In the genomic region with DNA sequence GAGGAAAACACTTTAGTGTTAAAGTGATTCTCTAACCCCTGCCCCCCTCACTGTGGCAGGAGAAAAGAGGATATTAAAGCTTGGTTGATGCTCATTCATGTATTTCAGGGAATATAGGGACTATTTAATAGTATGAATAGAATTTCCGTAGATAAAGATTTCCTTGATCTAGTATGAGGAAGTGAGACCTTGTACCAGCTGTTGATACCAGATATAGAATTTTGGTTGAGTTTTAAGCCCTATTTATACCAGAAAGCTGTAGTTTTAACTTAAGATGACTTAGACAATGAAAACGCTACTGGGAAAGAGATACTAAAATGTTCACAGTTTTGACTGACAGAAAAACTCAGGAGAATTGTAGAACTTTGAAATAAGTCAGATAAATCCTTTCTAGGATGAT, we compare ENCODE assay signal across 1 cellular context.
TF ChIP-seq lines count a peak whose summit lies in the region.

No MANE protein-coding gene starts in this region.

TF ChIP-seq in GM12878, 131 proteins besides CTCF, POLR2A, EP300 and RAD21 (continued from another document):
- TF ChIP-seq, protein P1, sequence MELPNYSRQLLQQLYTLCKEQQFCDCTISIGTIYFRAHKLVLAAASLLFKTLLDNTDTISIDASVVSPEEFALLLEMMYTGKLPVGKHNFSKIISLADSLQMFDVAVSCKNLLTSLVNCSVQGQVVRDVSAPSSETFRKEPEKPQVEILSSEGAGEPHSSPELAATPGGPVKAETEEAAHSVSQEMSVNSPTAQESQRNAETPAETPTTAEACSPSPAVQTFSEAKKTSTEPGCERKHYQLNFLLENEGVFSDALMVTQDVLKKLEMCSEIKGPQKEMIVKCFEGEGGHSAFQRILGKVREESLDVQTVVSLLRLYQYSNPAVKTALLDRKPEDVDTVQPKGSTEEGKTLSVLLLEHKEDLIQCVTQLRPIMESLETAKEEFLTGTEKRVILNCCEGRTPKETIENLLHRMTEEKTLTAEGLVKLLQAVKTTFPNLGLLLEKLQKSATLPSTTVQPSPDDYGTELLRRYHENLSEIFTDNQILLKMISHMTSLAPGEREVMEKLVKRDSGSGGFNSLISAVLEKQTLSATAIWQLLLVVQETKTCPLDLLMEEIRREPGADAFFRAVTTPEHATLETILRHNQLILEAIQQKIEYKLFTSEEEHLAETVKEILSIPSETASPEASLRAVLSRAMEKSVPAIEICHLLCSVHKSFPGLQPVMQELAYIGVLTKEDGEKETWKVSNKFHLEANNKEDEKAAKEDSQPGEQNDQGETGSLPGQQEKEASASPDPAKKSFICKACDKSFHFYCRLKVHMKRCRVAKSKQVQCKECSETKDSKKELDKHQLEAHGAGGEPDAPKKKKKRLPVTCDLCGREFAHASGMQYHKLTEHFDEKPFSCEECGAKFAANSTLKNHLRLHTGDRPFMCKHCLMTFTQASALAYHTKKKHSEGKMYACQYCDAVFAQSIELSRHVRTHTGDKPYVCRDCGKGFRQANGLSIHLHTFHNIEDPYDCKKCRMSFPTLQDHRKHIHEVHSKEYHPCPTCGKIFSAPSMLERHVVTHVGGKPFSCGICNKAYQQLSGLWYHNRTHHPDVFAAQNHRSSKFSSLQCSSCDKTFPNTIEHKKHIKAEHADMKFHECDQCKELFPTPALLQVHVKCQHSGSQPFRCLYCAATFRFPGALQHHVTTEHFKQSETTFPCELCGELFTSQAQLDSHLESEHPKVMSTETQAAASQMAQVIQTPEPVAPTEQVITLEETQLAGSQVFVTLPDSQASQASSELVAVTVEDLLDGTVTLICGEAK (IDR thresholded peaks at IDR 0.05; ENCODE audit: borderline replicate concordance): no peak
- no peak for TF ChIP-seq FOXM1 (IDR thresholded peaks at IDR 0.05; ENCODE audit: low read depth, low read length)
- no peak for TF ChIP-seq SRF (IDR thresholded peaks at IDR 0.05; ENCODE audit: low read depth in 2 of 2, low read length in 2 of 2)
- TF ChIP-seq MEF2B (IDR thresholded peaks at IDR 0.05; ENCODE audit: partially characterized antibody, poor library complexity, severe bottlenecking): peak; percentile 52
- no peak for TF ChIP-seq TCF7 (IDR thresholded peaks at IDR 0.05; ENCODE audit: borderline replicate concordance)
- TF ChIP-seq, protein P2, sequence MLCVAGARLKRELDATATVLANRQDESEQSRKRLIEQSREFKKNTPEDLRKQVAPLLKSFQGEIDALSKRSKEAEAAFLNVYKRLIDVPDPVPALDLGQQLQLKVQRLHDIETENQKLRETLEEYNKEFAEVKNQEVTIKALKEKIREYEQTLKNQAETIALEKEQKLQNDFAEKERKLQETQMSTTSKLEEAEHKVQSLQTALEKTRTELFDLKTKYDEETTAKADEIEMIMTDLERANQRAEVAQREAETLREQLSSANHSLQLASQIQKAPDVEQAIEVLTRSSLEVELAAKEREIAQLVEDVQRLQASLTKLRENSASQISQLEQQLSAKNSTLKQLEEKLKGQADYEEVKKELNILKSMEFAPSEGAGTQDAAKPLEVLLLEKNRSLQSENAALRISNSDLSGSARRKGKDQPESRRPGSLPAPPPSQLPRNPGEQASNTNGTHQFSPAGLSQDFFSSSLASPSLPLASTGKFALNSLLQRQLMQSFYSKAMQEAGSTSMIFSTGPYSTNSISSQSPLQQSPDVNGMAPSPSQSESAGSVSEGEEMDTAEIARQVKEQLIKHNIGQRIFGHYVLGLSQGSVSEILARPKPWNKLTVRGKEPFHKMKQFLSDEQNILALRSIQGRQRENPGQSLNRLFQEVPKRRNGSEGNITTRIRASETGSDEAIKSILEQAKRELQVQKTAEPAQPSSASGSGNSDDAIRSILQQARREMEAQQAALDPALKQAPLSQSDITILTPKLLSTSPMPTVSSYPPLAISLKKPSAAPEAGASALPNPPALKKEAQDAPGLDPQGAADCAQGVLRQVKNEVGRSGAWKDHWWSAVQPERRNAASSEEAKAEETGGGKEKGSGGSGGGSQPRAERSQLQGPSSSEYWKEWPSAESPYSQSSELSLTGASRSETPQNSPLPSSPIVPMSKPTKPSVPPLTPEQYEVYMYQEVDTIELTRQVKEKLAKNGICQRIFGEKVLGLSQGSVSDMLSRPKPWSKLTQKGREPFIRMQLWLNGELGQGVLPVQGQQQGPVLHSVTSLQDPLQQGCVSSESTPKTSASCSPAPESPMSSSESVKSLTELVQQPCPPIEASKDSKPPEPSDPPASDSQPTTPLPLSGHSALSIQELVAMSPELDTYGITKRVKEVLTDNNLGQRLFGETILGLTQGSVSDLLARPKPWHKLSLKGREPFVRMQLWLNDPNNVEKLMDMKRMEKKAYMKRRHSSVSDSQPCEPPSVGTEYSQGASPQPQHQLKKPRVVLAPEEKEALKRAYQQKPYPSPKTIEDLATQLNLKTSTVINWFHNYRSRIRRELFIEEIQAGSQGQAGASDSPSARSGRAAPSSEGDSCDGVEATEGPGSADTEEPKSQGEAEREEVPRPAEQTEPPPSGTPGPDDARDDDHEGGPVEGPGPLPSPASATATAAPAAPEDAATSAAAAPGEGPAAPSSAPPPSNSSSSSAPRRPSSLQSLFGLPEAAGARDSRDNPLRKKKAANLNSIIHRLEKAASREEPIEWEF (IDR thresholded peaks at IDR 0.05; ENCODE audit: insufficient replicate concordance, low read depth, low read length): no peak
- 0 out of 2 replicates have a peak, but pooled peaks have one; percentile 9 for TF ChIP-seq RUNX3 (IDR thresholded peaks at IDR 0.05; ENCODE audit: low read length)
- no peak for TF ChIP-seq ATF7 (IDR thresholded peaks at IDR 0.05; ENCODE audit: low read depth)
- TF ChIP-seq DPF2 (IDR thresholded peaks at IDR 0.05): no peak
- TF ChIP-seq ZNF274 (IDR thresholded peaks at IDR 0.05; ENCODE audit: insufficient read depth, insufficient read length): no peak
- TF ChIP-seq SMAD5 (IDR thresholded peaks at IDR 0.05; ENCODE audit: low read depth): no peak
- TF ChIP-seq SMAD1 (IDR thresholded peaks at IDR 0.05; ENCODE audit: low read depth, partially characterized antibody): no peak
- no peak for TF ChIP-seq SUPT20H (IDR thresholded peaks at IDR 0.05; ENCODE audit: borderline replicate concordance, control insufficient read depth, low read depth, low read length)
- no peak for TF ChIP-seq KAT2A (conservative IDR thresholded peaks at IDR 0.05; ENCODE audit: control insufficient read depth, low read depth, low read length)
- TF ChIP-seq RB1 (IDR thresholded peaks at IDR 0.05; ENCODE audit: borderline replicate concordance): no peak
- TF ChIP-seq NBN (IDR thresholded peaks at IDR 0.05): no peak
- TF ChIP-seq MEF2A (IDR thresholded peaks at IDR 0.05; ENCODE audit: insufficient read depth, low read depth, low read length): peak; percentile 84
- no peak for TF ChIP-seq NFYA (IDR thresholded peaks at IDR 0.05; ENCODE audit: borderline replicate concordance, low read depth, low read length)
- no peak for TF ChIP-seq FOS (IDR thresholded peaks at IDR 0.05; ENCODE audit: borderline replicate concordance, extremely low read depth, insufficient read length)
- TF ChIP-seq KLF5 (IDR thresholded peaks at IDR 0.05; ENCODE audit: partially characterized antibody): no peak
- TF ChIP-seq TBL1XR1 (IDR thresholded peaks at IDR 0.05; ENCODE audit: low read depth, low read length): no peak
- no peak for TF ChIP-seq BRCA1 (IDR thresholded peaks at IDR 0.05; ENCODE audit: low read depth, low read length)
- TF ChIP-seq, protein P3, sequence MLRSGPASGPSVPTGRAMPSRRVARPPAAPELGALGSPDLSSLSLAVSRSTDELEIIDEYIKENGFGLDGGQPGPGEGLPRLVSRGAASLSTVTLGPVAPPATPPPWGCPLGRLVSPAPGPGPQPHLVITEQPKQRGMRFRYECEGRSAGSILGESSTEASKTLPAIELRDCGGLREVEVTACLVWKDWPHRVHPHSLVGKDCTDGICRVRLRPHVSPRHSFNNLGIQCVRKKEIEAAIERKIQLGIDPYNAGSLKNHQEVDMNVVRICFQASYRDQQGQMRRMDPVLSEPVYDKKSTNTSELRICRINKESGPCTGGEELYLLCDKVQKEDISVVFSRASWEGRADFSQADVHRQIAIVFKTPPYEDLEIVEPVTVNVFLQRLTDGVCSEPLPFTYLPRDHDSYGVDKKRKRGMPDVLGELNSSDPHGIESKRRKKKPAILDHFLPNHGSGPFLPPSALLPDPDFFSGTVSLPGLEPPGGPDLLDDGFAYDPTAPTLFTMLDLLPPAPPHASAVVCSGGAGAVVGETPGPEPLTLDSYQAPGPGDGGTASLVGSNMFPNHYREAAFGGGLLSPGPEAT (IDR thresholded peaks at IDR 0.05; ENCODE audit: low read depth): no peak
- TF ChIP-seq RFX5 (IDR thresholded peaks at IDR 0.05; ENCODE audit: low read depth, low read length): no peak
- no peak for TF ChIP-seq BCL11A (IDR thresholded peaks at IDR 0.05; ENCODE audit: low read depth, low read length)
- TF ChIP-seq SP1 (IDR thresholded peaks at IDR 0.05; ENCODE audit: low read depth, low read length): no peak
- TF ChIP-seq, protein P4, sequence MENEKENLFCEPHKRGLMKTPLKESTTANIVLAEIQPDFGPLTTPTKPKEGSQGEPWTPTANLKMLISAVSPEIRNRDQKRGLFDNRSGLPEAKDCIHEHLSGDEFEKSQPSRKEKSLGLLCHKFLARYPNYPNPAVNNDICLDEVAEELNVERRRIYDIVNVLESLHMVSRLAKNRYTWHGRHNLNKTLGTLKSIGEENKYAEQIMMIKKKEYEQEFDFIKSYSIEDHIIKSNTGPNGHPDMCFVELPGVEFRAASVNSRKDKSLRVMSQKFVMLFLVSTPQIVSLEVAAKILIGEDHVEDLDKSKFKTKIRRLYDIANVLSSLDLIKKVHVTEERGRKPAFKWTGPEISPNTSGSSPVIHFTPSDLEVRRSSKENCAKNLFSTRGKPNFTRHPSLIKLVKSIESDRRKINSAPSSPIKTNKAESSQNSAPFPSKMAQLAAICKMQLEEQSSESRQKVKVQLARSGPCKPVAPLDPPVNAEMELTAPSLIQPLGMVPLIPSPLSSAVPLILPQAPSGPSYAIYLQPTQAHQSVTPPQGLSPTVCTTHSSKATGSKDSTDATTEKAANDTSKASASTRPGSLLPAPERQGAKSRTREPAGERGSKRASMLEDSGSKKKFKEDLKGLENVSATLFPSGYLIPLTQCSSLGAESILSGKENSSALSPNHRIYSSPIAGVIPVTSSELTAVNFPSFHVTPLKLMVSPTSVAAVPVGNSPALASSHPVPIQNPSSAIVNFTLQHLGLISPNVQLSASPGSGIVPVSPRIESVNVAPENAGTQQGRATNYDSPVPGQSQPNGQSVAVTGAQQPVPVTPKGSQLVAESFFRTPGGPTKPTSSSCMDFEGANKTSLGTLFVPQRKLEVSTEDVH (IDR thresholded peaks at IDR 0.05; ENCODE audit: low read depth, partially characterized antibody): no peak
- TF ChIP-seq CREM (IDR thresholded peaks at IDR 0.05; ENCODE audit: low read depth): no peak
